17 cellular contexts compared by ENCODE assay signal in the genomic region with DNA sequence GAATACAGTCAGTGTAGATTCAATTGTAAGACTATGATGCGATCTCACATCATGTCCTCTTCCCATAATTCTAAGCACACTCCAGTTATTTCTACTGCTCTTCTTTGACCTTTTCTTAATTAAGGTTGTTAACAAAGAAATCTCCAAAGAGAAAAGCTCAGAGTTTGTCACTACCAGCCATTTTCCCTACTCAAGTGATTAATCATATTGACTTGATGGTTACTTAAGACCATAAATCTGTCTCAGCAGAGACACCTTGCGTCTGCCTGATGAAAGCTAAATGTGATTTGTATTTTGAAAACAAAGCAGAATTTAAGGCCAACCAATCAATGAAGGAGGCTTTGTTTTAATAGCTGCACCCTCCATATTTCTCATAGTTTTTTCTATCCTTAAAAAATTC.
DNase-seq lines count a peak whose midpoint lies in the region; ATAC-seq, FAIRE-seq and TF ChIP-seq lines count a peak whose summit lies in the region.
"Had no signal": no experiment of that assay in that cellular context is flagged by ENCODE, and none has a peak within 500 bp of the region (broad histone marks: within the 10 kb centered on the region; RNA-seq: fewer than 3 reads in every experiment).

No MANE protein-coding gene starts in this region.

- POLR2A ChIA-PET in HEK293T (lab: Yijun Ruan, JAX), result interaction anchor here (0.8 kb wide), 1 partner anchor 31 kb away, joined by 3 read pairs; no protein-coding TSS in a partner anchor

- peak; percentile 13 for FAIRE-seq in bronchial epithelial cell (lab: Jason Lieb, UNC)
- FAIRE-seq: A549 had no signal

- H3K27me3 ChIP-seq in bronchial epithelial cell (ENCODE audit: control insufficient read depth, insufficient read depth, low read length) (no peaks in the 10 kb centered on the region), upper lobe of left lung (no peaks in the 10 kb centered on the region), spleen (replicated peaks in 1 of 7) (no peaks in the 10 kb centered on the region)

- H3K36me3 ChIP-seq in bronchial epithelial cell (ENCODE audit: control insufficient read depth, insufficient read depth, low read length), result no peaks in the 10 kb centered on the region
- H3K36me3 ChIP-seq in upper lobe of left lung, result no peaks in the 10 kb centered on the region
- no peaks in the 10 kb centered on the region for H3K36me3 ChIP-seq in spleen

- WGBS in upper lobe of left lung, 2 donors, result 78 to 82% methylated on average over 2 of the region's 2 CpGs
- 90 to 96% (median 95%) methylated on average over 2 of the region's 2 CpGs for WGBS in spleen, 5 donors

- DNase-seq in A172 (ENCODE audit: low spot score) (peak; percentile 10), HEK293T (ENCODE audit: extremely low spot score) (no peak), NCI-H69 (lab: John Stamatoyannopoulos, UW) (peak; percentile 86), bronchial epithelial cell (ENCODE audit: low read depth) (no peak), HUDEP-2 (lab: John Stamatoyannopoulos, UW; ENCODE audit: unreplicated experiment in 76 of 76) (no peak), upper lobe of left lung (no peak), spleen (no peak)
- DNase-seq: CD4-positive, alpha-beta memory T cell; H9; NCI-H1436 treated with DMSO at 0.1 percent for 48 hours; NCI-H2029; NCI-H2171 treated with DMSO at 0.1 percent for 48 hours; NCI-H774; PC-3; RPMI8226 had no signal

- no peak for TF ChIP-seq CTCF in bronchial epithelial cell (IDR thresholded peaks at IDR 0.05; ENCODE audit: insufficient read depth, low read length, severe bottlenecking)
- TF ChIP-seq CTCF in upper lobe of left lung (IDR thresholded peaks at IDR 0.05), result no peak
- no peak for TF ChIP-seq CTCF in spleen (IDR thresholded peaks at IDR 0.05 in 8 of 11, conservative IDR thresholded peaks at IDR 0.05 in 3 of 11)

- ATAC-seq in upper lobe of left lung (ENCODE audit: low FRiP score in 2 of 2) (no peak), GM18907 (IDR thresholded peaks at IDR 0.05; ENCODE audit: unreplicated experiment) (no peak)
- ATAC-seq: A549, PC-3 had no signal

- peaks cover 0 to 2% (median 0%) of the 10 kb centered on the region in 4 donors for H3K4me1 ChIP-seq in upper lobe of left lung
- no peaks in the 10 kb centered on the region for H3K4me1 ChIP-seq in spleen
- H3K4me1 ChIP-seq: A549 had no signal

- H3K27ac ChIP-seq in upper lobe of left lung (no peak overlapping the region), spleen (no peak overlapping the region)
- H3K27ac ChIP-seq: A549 had no signal

- H3K4me3 ChIP-seq in bronchial epithelial cell (ENCODE audit: low read depth, low read length), result no peak overlapping the region
- H3K4me3 ChIP-seq in upper lobe of left lung, result no peak overlapping the region
- H3K4me3 ChIP-seq in spleen, result no peak overlapping the region
- H3K4me3 ChIP-seq: A549 had no signal

- intact Hi-C loops in spleen (cut with DNase I; ENCODE audit: low total_unique reads), result no loop called here

- no peaks in the 10 kb centered on the region for H3K9me3 ChIP-seq in upper lobe of left lung
- peaks cover 0 to 5% (median 0%) of the 10 kb centered on the region in 8 donors for H3K9me3 ChIP-seq in spleen
- H3K9me3 ChIP-seq: A549 had no signal

- no peak for TF ChIP-seq POLR2A in upper lobe of left lung (IDR thresholded peaks at IDR 0.05)
- TF ChIP-seq POLR2A in spleen (IDR thresholded peaks at IDR 0.05), result no peak

- CTCF ChIA-PET in HEK293T (lab: Yijun Ruan, JAX), result interaction anchor here (1.1 kb wide), 1 partner anchor 293 kb away, joined by 3 read pairs; no protein-coding TSS in a partner anchor

- no peak for TF ChIP-seq EP300 in upper lobe of left lung (IDR thresholded peaks at IDR 0.05)

TF ChIP-seq in HEK293T, 16 proteins besides CTCF, POLR2A, EP300 and RAD21:
- TF ChIP-seq, protein P1, sequence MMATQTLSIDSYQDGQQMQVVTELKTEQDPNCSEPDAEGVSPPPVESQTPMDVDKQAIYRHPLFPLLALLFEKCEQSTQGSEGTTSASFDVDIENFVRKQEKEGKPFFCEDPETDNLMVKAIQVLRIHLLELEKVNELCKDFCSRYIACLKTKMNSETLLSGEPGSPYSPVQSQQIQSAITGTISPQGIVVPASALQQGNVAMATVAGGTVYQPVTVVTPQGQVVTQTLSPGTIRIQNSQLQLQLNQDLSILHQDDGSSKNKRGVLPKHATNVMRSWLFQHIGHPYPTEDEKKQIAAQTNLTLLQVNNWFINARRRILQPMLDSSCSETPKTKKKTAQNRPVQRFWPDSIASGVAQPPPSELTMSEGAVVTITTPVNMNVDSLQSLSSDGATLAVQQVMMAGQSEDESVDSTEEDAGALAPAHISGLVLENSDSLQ (IDR thresholded peaks at IDR 0.05), result peak; percentile 90
- TF ChIP-seq FOXA1 (IDR thresholded peaks at IDR 0.05), result no peak

Comparison
In these comparisons a context has a peak if more than half of its experiments do, and no peak if none do; other contexts are left out.
1. DNase-seq: peak in A172 (single experiment) and NCI-H69 (single experiment); none in HEK293T (single experiment), bronchial epithelial cell (single experiment), HUDEP-2 (0 of 76), upper lobe of left lung (0 of 2) and spleen (single experiment).